16 cellular contexts compared by ENCODE assay signal in genomic region chr7:34062341-34062740, GRCh38.
DNase-seq lines count a peak whose midpoint lies in the region; ATAC-seq, FAIRE-seq and TF ChIP-seq lines count a peak whose summit lies in the region.
"Had no signal": no experiment of that assay in that cellular context is flagged by ENCODE, and none has a peak within 500 bp of the region (broad histone marks: within the 10 kb centered on the region; RNA-seq: fewer than 3 reads in every experiment).

No MANE protein-coding gene starts in this region.

- peak; percentile 37 for FAIRE-seq in astrocyte (lab: Jason Lieb, UNC)
- FAIRE-seq: A204.1 had no signal

- POLR2A ChIA-PET in HEK293T (lab: Yijun Ruan, JAX): no interaction called here

- H3K9me3 ChIP-seq in GM23248 (ENCODE audit: low read depth): no peaks in the 10 kb centered on the region
- H3K9me3 ChIP-seq in astrocyte (ENCODE audit: insufficient read depth, low read depth, low read length): no peaks in the 10 kb centered on the region
- no peaks in the 10 kb centered on the region for H3K9me3 ChIP-seq in HAP-1

- no peaks in the 10 kb centered on the region for H3K9me2 ChIP-seq in GM23248 (ENCODE audit: insufficient read depth)

- H2AFZ ChIP-seq in ACC112 (ENCODE audit: low read length, unreplicated experiment): no peak overlapping the region
- no peak overlapping the region for H2AFZ ChIP-seq in GM23248
- no peak overlapping the region for H2AFZ ChIP-seq in astrocyte (ENCODE audit: low read depth, low read length)

- H3K27me3 ChIP-seq in ACC112 (ENCODE audit: insufficient read depth, low read length): no peaks in the 10 kb centered on the region
- H3K27me3 ChIP-seq in GM23248 (replicated peaks; ENCODE audit: insufficient read depth): no peaks in the 10 kb centered on the region
- no peaks in the 10 kb centered on the region for H3K27me3 ChIP-seq in astrocyte (ENCODE audit: insufficient read depth, low read length)
- H3K27me3 ChIP-seq in HAP-1 (ENCODE audit: low read depth): no peaks in the 10 kb centered on the region

- DNase-seq in GM23248 (no peak), astrocyte (ENCODE audit: low read depth) (no peak), renal cortical epithelial cell (ENCODE audit: low read depth) (peak; percentile 2), HEK293T (ENCODE audit: extremely low spot score) (no peak), HAP-1 (ENCODE audit: low spot score in 2 of 2) (no peak)
- DNase-seq: Calu3; CD4-positive, CD25-positive, alpha-beta regulatory T cell; DMS 273 treated with DMSO at 0.1 percent for 48 hours; GOT3; H9; KG1 had no signal

- H3K4me3 Mint-ChIP-seq in astrocyte (ENCODE audit: unreplicated experiment): no peak overlapping the region
- H3K4me3 Mint-ChIP-seq: CD4-positive, CD25-positive, alpha-beta regulatory T cell; H9; IgD-negative memory B cell had no signal

- H3K4me3 ChIP-seq in ACC112 (ENCODE audit: low read depth, low read length): no peak overlapping the region
- no peak overlapping the region for H3K4me3 ChIP-seq in GM23248
- no peak overlapping the region for H3K4me3 ChIP-seq in astrocyte (ENCODE audit: insufficient read depth, low read depth, low read length)
- no peak overlapping the region for H3K4me3 ChIP-seq in HAP-1

- in situ Hi-C loops in GM23248 (cut with MboI) (no loop called here), HAP-1 (cut with MboI; ENCODE audit: low sequenced_read_pairs) (no loop called here)

- H3K27ac Mint-ChIP-seq in astrocyte (ENCODE audit: unreplicated experiment): no peak overlapping the region
- H3K27ac Mint-ChIP-seq: CD4-positive, CD25-positive, alpha-beta regulatory T cell; H9; IgD-negative memory B cell had no signal

- H3K9me3 Mint-ChIP-seq in astrocyte (ENCODE audit: unreplicated experiment): no peaks in the 10 kb centered on the region
- H3K9me3 Mint-ChIP-seq: H9 had no signal

- peaks cover 60% of the 10 kb centered on the region for H3F3A ChIP-seq in GM23248 (ENCODE audit: insufficient read depth)

- peaks cover 6% of the 10 kb centered on the region; the same call in 1 of the 2 replicates for H3K36me3 ChIP-seq in ACC112 (ENCODE audit: insufficient read depth, low read length)
- H3K36me3 ChIP-seq in GM23248 (ENCODE audit: low read depth): peaks cover 54% of the 10 kb centered on the region
- H3K36me3 ChIP-seq in astrocyte (ENCODE audit: insufficient read depth, low read length): no peaks in the 10 kb centered on the region
- no peaks in the 10 kb centered on the region for H3K36me3 ChIP-seq in HAP-1 (replicated peaks)

- ATAC-seq in HG03139 (IDR thresholded peaks at IDR 0.05; ENCODE audit: unreplicated experiment): no peak

- H4K20me1 ChIP-seq in GM23248 (ENCODE audit: insufficient read depth) (no peaks in the 10 kb centered on the region), astrocyte (ENCODE audit: insufficient read depth, low read length) (no peaks in the 10 kb centered on the region)

- peaks cover 11% of the 10 kb centered on the region for H3K4me1 Mint-ChIP-seq in astrocyte (ENCODE audit: low read depth, unreplicated experiment)
- H3K4me1 Mint-ChIP-seq: CD4-positive, CD25-positive, alpha-beta regulatory T cell; IgD-negative memory B cell had no signal

- H3K4me2 ChIP-seq in GM23248 (ENCODE audit: unreplicated experiment) (no peak overlapping the region), astrocyte (ENCODE audit: low read length) (no peak overlapping the region)

- 94 to 98% methylated on average over 4 of the region's 4 CpGs for WGBS in GM23248 (ENCODE audit: low coverage in 1 of 2, low lambda C conversion rate in 2 of 2, missing lambda C conversion rate in 2 of 2), 2 experiments

- CTCF ChIA-PET in HEK293T (lab: Yijun Ruan, JAX): interaction anchor here (1.5 kb wide), 1 partner anchor 130 kb away, joined by 4 read pairs; no protein-coding TSS in a partner anchor

- no peaks in the 10 kb centered on the region for H3K79me2 ChIP-seq in ACC112 (ENCODE audit: control insufficient read depth, insufficient read depth, low read length, unreplicated experiment)
- no peaks in the 10 kb centered on the region for H3K79me2 ChIP-seq in GM23248 (ENCODE audit: insufficient read depth)
- no peaks in the 10 kb centered on the region for H3K79me2 ChIP-seq in astrocyte (ENCODE audit: insufficient read depth, low read length)

- H3K4me1 ChIP-seq in ACC112 (ENCODE audit: control insufficient read depth, insufficient read depth, low read length, unreplicated experiment) (peaks cover 65% of the 10 kb centered on the region), GM23248 (ENCODE audit: insufficient read depth) (peaks cover 52% of the 10 kb centered on the region), astrocyte (ENCODE audit: insufficient read depth, low read length) (peaks cover 6% of the 10 kb centered on the region), HAP-1 (no peaks in the 10 kb centered on the region)

- H3K27me3 Mint-ChIP-seq in astrocyte (ENCODE audit: low read depth, unreplicated experiment): no peaks in the 10 kb centered on the region
- H3K27me3 Mint-ChIP-seq: CD4-positive, CD25-positive, alpha-beta regulatory T cell; IgD-negative memory B cell had no signal

- H3K27ac ChIP-seq in ACC112 (ENCODE audit: low read depth, low read length) (peak overlapping the region; percentile 99), GM23248 (peak overlapping the region; percentile 86), astrocyte (ENCODE audit: low read depth, low read length) (no peak overlapping the region)
- H3K27ac ChIP-seq: HL-60 had no signal

- 0 out of 2 replicates have a peak overlapping the region, but pooled peaks have one; percentile 31 for H3K9ac ChIP-seq in GM23248
- no peak overlapping the region for H3K9ac ChIP-seq in astrocyte (ENCODE audit: low read length)

- no peak for TF ChIP-seq CTCF in astrocyte (IDR thresholded peaks at IDR 0.05; ENCODE audit: insufficient read depth, low read depth, low read length)

- no peaks in the 10 kb centered on the region for H3K36me3 Mint-ChIP-seq in astrocyte (ENCODE audit: low read depth, unreplicated experiment)
- H3K36me3 Mint-ChIP-seq: CD4-positive, CD25-positive, alpha-beta regulatory T cell; IgD-negative memory B cell had no signal

TF ChIP-seq in HEK293T, 16 proteins besides CTCF, POLR2A, EP300 and RAD21:
- TF ChIP-seq L3MBTL2 (conservative IDR thresholded peaks at IDR 0.05) (no peak), CTBP1 (IDR thresholded peaks at IDR 0.05; ENCODE audit: borderline replicate concordance) (no peak), SUZ12 (IDR thresholded peaks at IDR 0.05) (no peak), TARDBP (IDR thresholded peaks at IDR 0.05) (no peak), ELF4 (IDR thresholded peaks at IDR 0.05) (no peak), FOXM1 (IDR thresholded peaks at IDR 0.05; ENCODE audit: borderline replicate concordance) (no peak), BHLHE40 (IDR thresholded peaks at IDR 0.05; ENCODE audit: borderline replicate concordance) (no peak), NFRKB (IDR thresholded peaks at IDR 0.05) (no peak), ARNT (IDR thresholded peaks at IDR 0.05) (no peak), FOXA1 (IDR thresholded peaks at IDR 0.05) (no peak), HDGF (IDR thresholded peaks at IDR 0.05; ENCODE audit: borderline replicate concordance) (no peak)
- TF ChIP-seq, protein P1, sequence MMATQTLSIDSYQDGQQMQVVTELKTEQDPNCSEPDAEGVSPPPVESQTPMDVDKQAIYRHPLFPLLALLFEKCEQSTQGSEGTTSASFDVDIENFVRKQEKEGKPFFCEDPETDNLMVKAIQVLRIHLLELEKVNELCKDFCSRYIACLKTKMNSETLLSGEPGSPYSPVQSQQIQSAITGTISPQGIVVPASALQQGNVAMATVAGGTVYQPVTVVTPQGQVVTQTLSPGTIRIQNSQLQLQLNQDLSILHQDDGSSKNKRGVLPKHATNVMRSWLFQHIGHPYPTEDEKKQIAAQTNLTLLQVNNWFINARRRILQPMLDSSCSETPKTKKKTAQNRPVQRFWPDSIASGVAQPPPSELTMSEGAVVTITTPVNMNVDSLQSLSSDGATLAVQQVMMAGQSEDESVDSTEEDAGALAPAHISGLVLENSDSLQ (IDR thresholded peaks at IDR 0.05): no peak
